ENCODE assay signal across 1 cellular context in genomic region chr13:66329988-66330429, GRCh38.
TF ChIP-seq lines count a peak whose summit lies in the region.

No MANE protein-coding gene starts in this region.

TF ChIP-seq in WTC11, 78 proteins besides CTCF, POLR2A, EP300 and RAD21 (continued from another document):
- TF ChIP-seq E2F1 (CRISPR knock-in tag; IDR thresholded peaks at IDR 0.05): no peak
- no peak for TF ChIP-seq ZNF138 (CRISPR knock-in tag; conservative IDR thresholded peaks at IDR 0.05)
- no peak for TF ChIP-seq JUN (CRISPR knock-in tag; IDR thresholded peaks at IDR 0.05)
- no peak for TF ChIP-seq SOX15 (CRISPR knock-in tag; IDR thresholded peaks at IDR 0.05)
- TF ChIP-seq SMAD3 (CRISPR knock-in tag; IDR thresholded peaks at IDR 0.05; ENCODE audit: borderline replicate concordance): no peak
- no peak for TF ChIP-seq ZNF232 (CRISPR knock-in tag; IDR thresholded peaks at IDR 0.05)
- TF ChIP-seq NFATC4 (CRISPR knock-in tag; IDR thresholded peaks at IDR 0.05): no peak
TF ChIP-seq in WTC11: peak in this region for 0.
